Comparison of ENCODE assay signal across 16 cellular contexts in the genomic region with DNA sequence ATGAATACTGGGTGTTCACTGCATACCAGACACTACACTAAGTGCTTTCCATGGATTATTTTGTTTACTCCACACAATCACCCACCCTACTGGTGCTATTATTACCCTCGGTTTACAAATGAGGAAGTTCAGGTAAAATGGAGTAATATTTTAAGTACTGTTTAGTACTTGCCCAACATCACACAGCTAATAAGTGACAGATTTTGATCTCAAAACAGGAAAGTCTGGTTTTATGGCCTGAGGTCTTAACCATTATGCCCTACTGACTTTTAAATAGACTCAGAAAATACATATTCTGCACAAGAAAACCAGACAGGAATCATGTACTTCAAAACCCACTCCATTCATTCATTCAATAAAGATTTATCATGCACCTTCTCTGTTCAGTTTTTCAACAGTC.
A peak's percentile ranks its signal among the peaks of the same experiment; 100 is the strongest.
DNase-seq lines count a peak whose midpoint lies in the region; ATAC-seq and TF ChIP-seq lines count a peak whose summit lies in the region.
"Had no signal": no experiment of that assay in that cellular context is flagged by ENCODE, and none has a peak within 500 bp of the region (broad histone marks: within the 10 kb centered on the region; RNA-seq: fewer than 3 reads in every experiment).

No MANE protein-coding gene starts in this region.

- ATAC-seq in left lung (peak; percentile 34), GM18519 (IDR thresholded peaks at IDR 0.05; ENCODE audit: low FRiP score, unreplicated experiment) (no peak), HG03354 (IDR thresholded peaks at IDR 0.05; ENCODE audit: poor library complexity, severe bottlenecking, unreplicated experiment) (no peak)
- ATAC-seq: GM12878, HepG2 had no signal

- no peaks in the 10 kb centered on the region for H3K4me1 ChIP-seq in left lung
- H3K4me1 ChIP-seq: BLaER1 treated with 17β-estradiol and CSF1 and Interleukin-3, amounts not matched to agents 10 nM and 100 nM had no signal

- DNase-seq in SIG-M5 treated with dmso at 0.1 percent for 504 hours (lab: John Stamatoyannopoulos, UW; ENCODE audit: unreplicated experiment) = peak; percentile 12
- no peak for DNase-seq in SIG-M5 (lab: John Stamatoyannopoulos, UW)
- DNase-seq in epithelial cell of esophagus (ENCODE audit: low read depth) = peak; percentile 27
- DNase-seq in left lung = no peak
- DNase-seq in RKO (ENCODE audit: low spot score) = no peak
- no peak for DNase-seq in dedifferentiated amniotic fluid mesenchymal stem cell (ENCODE audit: extremely low spot score)
- DNase-seq: ACHN; CD4-positive, CD25-positive, alpha-beta regulatory T cell; DMS79; GOT3; H9 had no signal

- no peaks in the 10 kb centered on the region for H3K9me3 ChIP-seq in left lung
- H3K9me3 ChIP-seq: BLaER1 treated with 17β-estradiol and CSF1 and Interleukin-3, amounts not matched to agents 10 nM and 100 nM had no signal

- intact Hi-C loops in left lung (cut with DNase I) = no loop called here

- no peaks in the 10 kb centered on the region for H3K27me3 ChIP-seq in left lung
- H3K27me3 ChIP-seq: BLaER1 treated with 17β-estradiol and CSF1 and Interleukin-3, amounts not matched to agents 10 nM and 100 nM had no signal

- TF ChIP-seq CTCF in epithelial cell of esophagus (IDR thresholded peaks at IDR 0.05; ENCODE audit: insufficient read depth, low read depth, low read length, missing control alignments) (no peak), left lung (IDR thresholded peaks at IDR 0.05) (no peak)

- no peaks in the 10 kb centered on the region for H3K36me3 ChIP-seq in left lung
- H3K36me3 ChIP-seq: BLaER1 treated with 17β-estradiol and CSF1 and Interleukin-3, amounts not matched to agents 10 nM and 100 nM had no signal

- no peak overlapping the region for H3K27ac ChIP-seq in left lung
- H3K27ac ChIP-seq: BLaER1 treated with 17β-estradiol and CSF1 and Interleukin-3, amounts not matched to agents 10 nM and 100 nM had no signal

- H3K4me3 ChIP-seq in epithelial cell of esophagus (ENCODE audit: low read length) = no peak overlapping the region
- H3K4me3 ChIP-seq in left lung = no peak overlapping the region
- H3K4me3 ChIP-seq: BLaER1 treated with 17β-estradiol and CSF1 and Interleukin-3, amounts not matched to agents 10 nM and 100 nM; GM12878 had no signal

Comparison
In these comparisons a context has a peak if more than half of its experiments do, and no peak if none do; other contexts are left out.
1. DNase-seq: peak in SIG-M5 treated with dmso at 0.1 percent for 504 hours (single experiment) and epithelial cell of esophagus (single experiment); none in SIG-M5 (single experiment), left lung (0 of 2), RKO (single experiment) and dedifferentiated amniotic fluid mesenchymal stem cell (single experiment).